ENCODE assay signal across 16 cellular contexts in the genomic region with DNA sequence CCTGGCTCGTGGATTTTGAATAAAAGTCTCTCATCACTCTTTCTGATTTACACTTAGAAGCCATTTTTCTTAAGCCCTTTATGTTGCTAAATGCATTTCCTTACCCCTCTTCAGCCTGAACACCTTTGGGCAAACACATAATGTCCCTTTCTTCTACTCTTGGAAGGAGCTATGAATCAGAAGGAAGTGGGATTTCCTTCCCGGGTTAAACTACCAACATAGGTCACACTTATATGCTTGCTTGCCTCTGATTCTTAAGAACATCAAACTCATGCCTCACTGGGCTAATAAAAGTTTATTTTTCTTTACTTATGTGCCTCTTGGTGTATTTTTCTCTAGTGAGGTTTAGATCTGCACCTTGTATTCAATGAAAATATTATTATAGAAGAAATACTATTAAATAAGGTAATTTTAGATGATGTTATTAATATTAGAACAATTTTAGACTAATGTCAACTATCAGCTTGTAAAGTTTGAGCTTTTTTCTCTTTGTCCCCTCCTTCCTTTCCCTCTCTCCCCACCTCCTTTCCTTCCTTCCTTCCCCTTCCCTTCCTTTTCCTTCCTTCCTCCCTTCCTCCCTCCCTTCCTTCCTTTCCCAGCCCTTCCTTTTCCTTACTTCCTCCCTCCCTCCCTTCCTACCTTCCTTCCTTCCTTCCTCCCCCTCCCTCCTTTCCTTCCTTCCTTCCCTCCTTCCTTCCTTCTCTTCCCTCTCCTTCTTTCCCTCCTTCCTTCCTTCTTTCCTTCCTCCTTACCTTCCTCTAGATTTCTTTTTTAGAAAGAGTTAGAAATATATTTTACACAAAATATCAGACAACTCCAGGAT.
"Had no signal": no experiment of that assay in that cellular context is flagged by ENCODE, and none has a peak within 500 bp of the region (broad histone marks: within the 10 kb centered on the region; RNA-seq: fewer than 3 reads in every experiment).

No MANE protein-coding gene starts in this region.

- H2AFZ ChIP-seq: hepatocyte had no signal

- H3K79me2 ChIP-seq: hepatocyte had no signal

- H3K4me3 ChIP-seq: adrenal gland, hepatocyte, right atrium auricular region, skin epidermis, stomach, testis had no signal

- H3K4me2 ChIP-seq: hepatocyte had no signal

- H3K27me3 ChIP-seq: adrenal gland, right atrium auricular region, testis had no signal

- H3K27ac ChIP-seq: adrenal gland, hepatocyte, right atrium auricular region, skin epidermis, stomach, testis, VCaP had no signal

- H3K36me3 ChIP-seq: adrenal gland, right atrium auricular region, stomach had no signal

- ATAC-seq: left lobe of liver had no signal

- H3K9me3 ChIP-seq: adrenal gland, right atrium auricular region, stomach, testis had no signal

- H3K4me1 ChIP-seq: adrenal gland, right atrium auricular region, stomach, testis had no signal

- DNase-seq: activated CD4-positive, alpha-beta T cell treated with anti-CD3 and anti-CD28 coated beads, Interleukin-2, amount 50 U/mL, for 1 hour; activated CD4-positive, CD25-positive, alpha-beta regulatory T cell treated with anti-CD3 and anti-CD28 coated beads, Interleukin-2, amount 50 U/mL, for 72 hours; activated CD8-positive, alpha-beta memory T cell treated with anti-CD3 and anti-CD28 coated beads for 24 hours; activated CD8-positive, alpha-beta memory T cell treated with anti-CD3 and anti-CD28 coated beads, Interleukin-2, amount 50 U/mL, for 48 hours; activated effector memory CD4-positive, alpha-beta T cell treated with Interleukin-2 at 50 U/mL for 16 hours; activated T-cell treated with anti-CD3 and anti-CD28 coated beads, Interleukin-2, amount 50 U/mL, for 48 hours; adrenal gland; effector CD4-positive, alpha-beta T cell; stimulated activated CD4-positive, alpha-beta T cell treated with anti-CD3 and anti-CD28 coated beads, Interleukin-4, amount 100 ng/mL, for 1 hour; stomach; testis had no signal
